ENCODE assay signal across 1 cellular context in the genomic region with DNA sequence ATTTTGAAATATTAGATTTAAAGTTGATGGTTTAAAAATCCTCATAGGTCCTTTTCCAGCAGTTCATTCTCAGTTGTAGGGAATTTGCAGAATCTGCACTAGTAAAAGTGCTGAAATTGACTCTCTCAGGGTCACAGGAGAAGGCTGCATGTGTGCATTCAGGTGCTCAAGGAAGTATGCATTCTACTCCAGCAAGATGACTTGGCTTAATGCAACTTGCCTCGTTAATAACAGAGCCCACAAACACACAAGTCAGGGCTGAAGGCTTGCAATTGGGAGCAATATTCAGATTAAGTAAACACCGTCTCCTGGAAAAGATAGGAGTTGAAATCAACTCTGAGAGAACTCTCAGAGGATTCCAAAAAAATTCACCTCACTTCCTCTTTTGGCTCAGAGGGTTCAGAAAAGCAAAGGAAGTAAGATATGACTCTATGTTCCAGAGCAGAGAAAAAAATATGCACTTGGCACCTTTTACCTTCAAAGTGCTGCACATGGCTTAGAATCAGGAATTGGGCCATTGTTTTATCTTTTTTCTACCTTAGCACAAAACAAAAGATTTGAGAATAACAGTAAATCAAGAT.
TF ChIP-seq lines count a peak whose summit lies in the region.

No MANE protein-coding gene starts in this region.

TF ChIP-seq in GM23338, 12 proteins besides CTCF, POLR2A, EP300 and RAD21 (continued from another document):
- TF ChIP-seq, protein P1, sequence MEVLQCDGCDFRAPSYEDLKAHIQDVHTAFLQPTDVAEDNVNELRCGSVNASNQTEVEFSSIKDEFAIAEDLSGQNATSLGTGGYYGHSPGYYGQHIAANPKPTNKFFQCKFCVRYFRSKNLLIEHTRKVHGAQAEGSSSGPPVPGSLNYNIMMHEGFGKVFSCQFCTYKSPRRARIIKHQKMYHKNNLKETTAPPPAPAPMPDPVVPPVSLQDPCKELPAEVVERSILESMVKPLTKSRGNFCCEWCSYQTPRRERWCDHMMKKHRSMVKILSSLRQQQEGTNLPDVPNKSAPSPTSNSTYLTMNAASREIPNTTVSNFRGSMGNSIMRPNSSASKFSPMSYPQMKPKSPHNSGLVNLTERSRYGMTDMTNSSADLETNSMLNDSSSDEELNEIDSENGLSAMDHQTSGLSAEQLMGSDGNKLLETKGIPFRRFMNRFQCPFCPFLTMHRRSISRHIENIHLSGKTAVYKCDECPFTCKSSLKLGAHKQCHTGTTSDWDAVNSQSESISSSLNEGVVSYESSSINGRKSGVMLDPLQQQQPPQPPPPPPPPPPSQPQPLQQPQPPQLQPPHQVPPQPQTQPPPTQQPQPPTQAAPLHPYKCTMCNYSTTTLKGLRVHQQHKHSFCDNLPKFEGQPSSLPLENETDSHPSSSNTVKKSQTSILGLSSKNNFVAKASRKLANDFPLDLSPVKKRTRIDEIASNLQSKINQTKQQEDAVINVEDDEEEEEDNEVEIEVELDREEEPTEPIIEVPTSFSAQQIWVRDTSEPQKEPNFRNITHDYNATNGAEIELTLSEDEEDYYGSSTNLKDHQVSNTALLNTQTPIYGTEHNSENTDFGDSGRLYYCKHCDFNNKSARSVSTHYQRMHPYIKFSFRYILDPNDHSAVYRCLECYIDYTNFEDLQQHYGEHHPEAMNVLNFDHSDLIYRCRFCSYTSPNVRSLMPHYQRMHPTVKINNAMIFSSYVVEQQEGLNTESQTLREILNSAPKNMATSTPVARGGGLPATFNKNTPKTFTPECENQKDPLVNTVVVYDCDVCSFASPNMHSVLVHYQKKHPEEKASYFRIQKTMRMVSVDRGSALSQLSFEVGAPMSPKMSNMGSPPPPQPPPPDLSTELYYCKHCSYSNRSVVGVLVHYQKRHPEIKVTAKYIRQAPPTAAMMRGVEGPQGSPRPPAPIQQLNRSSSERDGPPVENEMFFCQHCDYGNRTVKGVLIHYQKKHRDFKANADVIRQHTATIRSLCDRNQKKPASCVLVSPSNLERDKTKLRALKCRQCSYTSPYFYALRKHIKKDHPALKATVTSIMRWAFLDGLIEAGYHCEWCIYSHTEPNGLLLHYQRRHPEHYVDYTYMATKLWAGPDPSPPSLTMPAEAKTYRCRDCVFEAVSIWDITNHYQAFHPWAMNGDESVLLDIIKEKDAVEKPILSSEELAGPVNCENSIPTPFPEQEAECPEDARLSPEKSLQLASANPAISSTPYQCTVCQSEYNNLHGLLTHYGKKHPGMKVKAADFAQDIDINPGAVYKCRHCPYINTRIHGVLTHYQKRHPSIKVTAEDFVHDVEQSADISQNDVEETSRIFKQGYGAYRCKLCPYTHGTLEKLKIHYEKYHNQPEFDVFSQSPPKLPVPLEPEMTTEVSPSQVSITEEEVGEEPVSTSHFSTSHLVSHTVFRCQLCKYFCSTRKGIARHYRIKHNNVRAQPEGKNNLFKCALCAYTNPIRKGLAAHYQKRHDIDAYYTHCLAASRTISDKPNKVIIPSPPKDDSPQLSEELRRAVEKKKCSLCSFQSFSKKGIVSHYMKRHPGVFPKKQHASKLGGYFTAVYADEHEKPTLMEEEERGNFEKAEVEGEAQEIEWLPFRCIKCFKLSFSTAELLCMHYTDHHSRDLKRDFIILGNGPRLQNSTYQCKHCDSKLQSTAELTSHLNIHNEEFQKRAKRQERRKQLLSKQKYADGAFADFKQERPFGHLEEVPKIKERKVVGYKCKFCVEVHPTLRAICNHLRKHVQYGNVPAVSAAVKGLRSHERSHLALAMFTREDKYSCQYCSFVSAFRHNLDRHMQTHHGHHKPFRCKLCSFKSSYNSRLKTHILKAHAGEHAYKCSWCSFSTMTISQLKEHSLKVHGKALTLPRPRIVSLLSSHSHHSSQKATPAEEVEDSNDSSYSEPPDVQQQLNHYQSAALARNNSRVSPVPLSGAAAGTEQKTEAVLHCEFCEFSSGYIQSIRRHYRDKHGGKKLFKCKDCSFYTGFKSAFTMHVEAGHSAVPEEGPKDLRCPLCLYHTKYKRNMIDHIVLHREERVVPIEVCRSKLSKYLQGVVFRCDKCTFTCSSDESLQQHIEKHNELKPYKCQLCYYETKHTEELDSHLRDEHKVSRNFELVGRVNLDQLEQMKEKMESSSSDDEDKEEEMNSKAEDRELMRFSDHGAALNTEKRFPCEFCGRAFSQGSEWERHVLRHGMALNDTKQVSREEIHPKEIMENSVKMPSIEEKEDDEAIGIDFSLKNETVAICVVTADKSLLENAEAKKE (CRISPR knock-in tag; IDR thresholded peaks at IDR 0.05): no peak
- TF ChIP-seq ZNF331 (CRISPR knock-in tag; IDR thresholded peaks at IDR 0.05; ENCODE audit: low read depth) (no peak), EZH2 (IDR thresholded peaks at IDR 0.05; ENCODE audit: low read depth, unreplicated experiment) (no peak), STAT1 (IDR thresholded peaks at IDR 0.05; ENCODE audit: unreplicated experiment) (no peak)
